ENCODE assay signal across 1 cellular context in the genomic region with DNA sequence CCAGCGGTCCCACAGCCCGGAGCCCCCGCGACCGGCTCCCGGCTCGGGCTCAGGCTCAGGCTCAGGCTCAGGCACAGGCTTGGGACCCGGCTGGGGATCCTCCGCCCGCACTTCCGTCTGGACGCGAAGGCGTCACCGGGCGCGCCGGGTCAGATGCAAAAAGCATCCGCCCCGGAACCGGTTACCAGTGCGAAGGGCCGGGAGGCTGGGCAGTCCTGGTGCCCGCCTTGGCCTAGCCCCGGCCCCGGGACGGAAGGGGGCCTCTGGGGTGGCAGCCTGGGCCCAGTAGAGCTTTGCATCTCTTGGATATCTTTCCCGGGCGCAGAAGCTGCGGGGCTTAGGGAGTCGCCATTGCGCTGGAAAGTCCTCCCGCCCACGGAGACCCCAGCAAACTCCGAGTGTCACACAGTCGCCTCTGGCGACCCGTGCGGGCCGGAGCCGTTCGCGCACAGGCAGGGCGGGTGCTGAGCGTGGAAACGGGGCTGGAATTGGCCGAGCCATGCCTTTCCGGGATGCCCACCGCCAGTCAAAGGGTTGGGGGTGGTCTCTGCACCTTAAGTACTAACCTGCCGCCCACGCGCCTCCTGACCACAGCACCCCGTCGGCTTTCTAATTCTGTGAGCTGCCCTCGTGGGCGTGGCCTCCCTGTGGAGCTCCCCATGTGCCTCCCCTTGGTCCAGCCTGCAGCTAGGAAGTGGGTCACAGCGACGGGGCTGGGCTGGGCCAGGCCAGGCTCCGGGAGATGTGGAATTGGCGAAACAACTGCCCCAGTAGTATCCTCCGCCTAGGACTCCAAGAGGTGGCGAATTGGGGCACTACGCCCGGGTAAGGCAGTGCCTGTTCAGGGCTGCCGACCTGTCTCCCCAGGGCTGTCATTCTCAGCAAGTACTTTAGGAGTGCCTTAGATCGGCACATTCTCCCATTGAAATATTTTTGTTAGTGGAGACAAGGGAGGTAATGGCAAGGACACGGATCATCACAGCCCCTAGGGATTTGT.
TF ChIP-seq lines count a peak whose summit lies in the region.

A gene (minus strand): TSS at position 119 of the 997 bp plus-strand sequence. CDS start 129 bp downstream, outside the sequence.

TF ChIP-seq in HepG2, 621 proteins besides CTCF, POLR2A, EP300 and RAD21 (continued from another document and continues in another):
- TF ChIP-seq KLF15 (CRISPR knock-in tag; IDR thresholded peaks at IDR 0.05; ENCODE audit: borderline replicate concordance): peak; percentile 16; the same call in 1 of the 2 replicates
- TF ChIP-seq, protein P1, sequence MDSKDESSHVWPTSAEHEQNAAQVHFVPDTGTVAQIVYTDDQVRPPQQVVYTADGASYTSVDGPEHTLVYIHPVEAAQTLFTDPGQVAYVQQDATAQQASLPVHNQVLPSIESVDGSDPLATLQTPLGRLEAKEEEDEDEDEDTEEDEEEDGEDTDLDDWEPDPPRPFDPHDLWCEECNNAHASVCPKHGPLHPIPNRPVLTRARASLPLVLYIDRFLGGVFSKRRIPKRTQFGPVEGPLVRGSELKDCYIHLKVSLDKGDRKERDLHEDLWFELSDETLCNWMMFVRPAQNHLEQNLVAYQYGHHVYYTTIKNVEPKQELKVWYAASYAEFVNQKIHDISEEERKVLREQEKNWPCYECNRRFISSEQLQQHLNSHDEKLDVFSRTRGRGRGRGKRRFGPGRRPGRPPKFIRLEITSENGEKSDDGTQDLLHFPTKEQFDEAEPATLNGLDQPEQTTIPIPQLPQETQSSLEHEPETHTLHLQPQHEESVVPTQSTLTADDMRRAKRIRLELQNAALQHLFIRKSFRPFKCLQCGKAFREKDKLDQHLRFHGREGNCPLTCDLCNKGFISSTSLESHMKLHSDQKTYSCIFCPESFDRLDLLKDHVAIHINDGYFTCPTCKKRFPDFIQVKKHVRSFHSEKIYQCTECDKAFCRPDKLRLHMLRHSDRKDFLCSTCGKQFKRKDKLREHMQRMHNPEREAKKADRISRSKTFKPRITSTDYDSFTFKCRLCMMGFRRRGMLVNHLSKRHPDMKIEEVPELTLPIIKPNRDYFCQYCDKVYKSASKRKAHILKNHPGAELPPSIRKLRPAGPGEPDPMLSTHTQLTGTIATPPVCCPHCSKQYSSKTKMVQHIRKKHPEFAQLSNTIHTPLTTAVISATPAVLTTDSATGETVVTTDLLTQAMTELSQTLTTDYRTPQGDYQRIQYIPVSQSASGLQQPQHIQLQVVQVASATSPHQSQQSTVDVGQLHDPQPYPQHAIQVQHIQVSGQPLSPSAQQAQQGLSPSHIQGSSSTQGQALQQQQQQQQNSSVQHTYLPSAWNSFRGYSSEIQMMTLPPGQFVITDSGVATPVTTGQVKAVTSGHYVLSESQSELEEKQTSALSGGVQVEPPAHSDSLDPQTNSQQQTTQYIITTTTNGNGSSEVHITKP (CRISPR knock-in tag; IDR thresholded peaks at IDR 0.05; ENCODE audit: low read depth): peak; percentile 82; the same call in 1 of the 2 replicates
- no peak for TF ChIP-seq ZNF737 (CRISPR knock-in tag; IDR thresholded peaks at IDR 0.05; ENCODE audit: borderline replicate concordance)
- no peak for TF ChIP-seq U2AF2 (IDR thresholded peaks at IDR 0.05; ENCODE audit: low read depth, low read length)
- peak; percentile 65; the same call in 1 of the 2 replicates for TF ChIP-seq ZZZ3 (CRISPR knock-in tag; IDR thresholded peaks at IDR 0.05; ENCODE audit: borderline replicate concordance)
- TF ChIP-seq, protein P2, sequence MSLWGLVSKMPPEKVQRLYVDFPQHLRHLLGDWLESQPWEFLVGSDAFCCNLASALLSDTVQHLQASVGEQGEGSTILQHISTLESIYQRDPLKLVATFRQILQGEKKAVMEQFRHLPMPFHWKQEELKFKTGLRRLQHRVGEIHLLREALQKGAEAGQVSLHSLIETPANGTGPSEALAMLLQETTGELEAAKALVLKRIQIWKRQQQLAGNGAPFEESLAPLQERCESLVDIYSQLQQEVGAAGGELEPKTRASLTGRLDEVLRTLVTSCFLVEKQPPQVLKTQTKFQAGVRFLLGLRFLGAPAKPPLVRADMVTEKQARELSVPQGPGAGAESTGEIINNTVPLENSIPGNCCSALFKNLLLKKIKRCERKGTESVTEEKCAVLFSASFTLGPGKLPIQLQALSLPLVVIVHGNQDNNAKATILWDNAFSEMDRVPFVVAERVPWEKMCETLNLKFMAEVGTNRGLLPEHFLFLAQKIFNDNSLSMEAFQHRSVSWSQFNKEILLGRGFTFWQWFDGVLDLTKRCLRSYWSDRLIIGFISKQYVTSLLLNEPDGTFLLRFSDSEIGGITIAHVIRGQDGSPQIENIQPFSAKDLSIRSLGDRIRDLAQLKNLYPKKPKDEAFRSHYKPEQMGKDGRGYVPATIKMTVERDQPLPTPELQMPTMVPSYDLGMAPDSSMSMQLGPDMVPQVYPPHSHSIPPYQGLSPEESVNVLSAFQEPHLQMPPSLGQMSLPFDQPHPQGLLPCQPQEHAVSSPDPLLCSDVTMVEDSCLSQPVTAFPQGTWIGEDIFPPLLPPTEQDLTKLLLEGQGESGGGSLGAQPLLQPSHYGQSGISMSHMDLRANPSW (CRISPR knock-in tag; IDR thresholded peaks at IDR 0.05; ENCODE audit: borderline replicate concordance): peak; percentile 78; the same call in 1 of the 2 replicates
- peak; percentile 25; the same call in 1 of the 2 replicates for TF ChIP-seq ATF7-NPFF (CRISPR knock-in tag; IDR thresholded peaks at IDR 0.05; ENCODE audit: low read depth)
- TF ChIP-seq, protein P3, sequence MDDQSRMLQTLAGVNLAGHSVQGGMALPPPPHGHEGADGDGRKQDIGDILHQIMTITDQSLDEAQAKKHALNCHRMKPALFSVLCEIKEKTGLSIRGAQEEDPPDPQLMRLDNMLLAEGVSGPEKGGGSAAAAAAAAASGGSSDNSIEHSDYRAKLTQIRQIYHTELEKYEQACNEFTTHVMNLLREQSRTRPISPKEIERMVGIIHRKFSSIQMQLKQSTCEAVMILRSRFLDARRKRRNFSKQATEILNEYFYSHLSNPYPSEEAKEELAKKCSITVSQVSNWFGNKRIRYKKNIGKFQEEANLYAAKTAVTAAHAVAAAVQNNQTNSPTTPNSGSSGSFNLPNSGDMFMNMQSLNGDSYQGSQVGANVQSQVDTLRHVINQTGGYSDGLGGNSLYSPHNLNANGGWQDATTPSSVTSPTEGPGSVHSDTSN (CRISPR knock-in tag; IDR thresholded peaks at IDR 0.05; ENCODE audit: borderline replicate concordance): no peak; the same call in 1 of the 2 replicates
- no peak for TF ChIP-seq ZNF768 (CRISPR knock-in tag; IDR thresholded peaks at IDR 0.05)
- 0 out of 2 replicates have a peak, but pooled peaks have one; percentile 65 for TF ChIP-seq ZNF253 (CRISPR knock-in tag; IDR thresholded peaks at IDR 0.05; ENCODE audit: borderline replicate concordance)
- TF ChIP-seq, protein P4, sequence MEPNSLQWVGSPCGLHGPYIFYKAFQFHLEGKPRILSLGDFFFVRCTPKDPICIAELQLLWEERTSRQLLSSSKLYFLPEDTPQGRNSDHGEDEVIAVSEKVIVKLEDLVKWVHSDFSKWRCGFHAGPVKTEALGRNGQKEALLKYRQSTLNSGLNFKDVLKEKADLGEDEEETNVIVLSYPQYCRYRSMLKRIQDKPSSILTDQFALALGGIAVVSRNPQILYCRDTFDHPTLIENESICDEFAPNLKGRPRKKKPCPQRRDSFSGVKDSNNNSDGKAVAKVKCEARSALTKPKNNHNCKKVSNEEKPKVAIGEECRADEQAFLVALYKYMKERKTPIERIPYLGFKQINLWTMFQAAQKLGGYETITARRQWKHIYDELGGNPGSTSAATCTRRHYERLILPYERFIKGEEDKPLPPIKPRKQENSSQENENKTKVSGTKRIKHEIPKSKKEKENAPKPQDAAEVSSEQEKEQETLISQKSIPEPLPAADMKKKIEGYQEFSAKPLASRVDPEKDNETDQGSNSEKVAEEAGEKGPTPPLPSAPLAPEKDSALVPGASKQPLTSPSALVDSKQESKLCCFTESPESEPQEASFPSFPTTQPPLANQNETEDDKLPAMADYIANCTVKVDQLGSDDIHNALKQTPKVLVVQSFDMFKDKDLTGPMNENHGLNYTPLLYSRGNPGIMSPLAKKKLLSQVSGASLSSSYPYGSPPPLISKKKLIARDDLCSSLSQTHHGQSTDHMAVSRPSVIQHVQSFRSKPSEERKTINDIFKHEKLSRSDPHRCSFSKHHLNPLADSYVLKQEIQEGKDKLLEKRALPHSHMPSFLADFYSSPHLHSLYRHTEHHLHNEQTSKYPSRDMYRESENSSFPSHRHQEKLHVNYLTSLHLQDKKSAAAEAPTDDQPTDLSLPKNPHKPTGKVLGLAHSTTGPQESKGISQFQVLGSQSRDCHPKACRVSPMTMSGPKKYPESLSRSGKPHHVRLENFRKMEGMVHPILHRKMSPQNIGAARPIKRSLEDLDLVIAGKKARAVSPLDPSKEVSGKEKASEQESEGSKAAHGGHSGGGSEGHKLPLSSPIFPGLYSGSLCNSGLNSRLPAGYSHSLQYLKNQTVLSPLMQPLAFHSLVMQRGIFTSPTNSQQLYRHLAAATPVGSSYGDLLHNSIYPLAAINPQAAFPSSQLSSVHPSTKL (CRISPR knock-in tag; IDR thresholded peaks at IDR 0.05): peak; percentile 58
- TF ChIP-seq, protein P5, sequence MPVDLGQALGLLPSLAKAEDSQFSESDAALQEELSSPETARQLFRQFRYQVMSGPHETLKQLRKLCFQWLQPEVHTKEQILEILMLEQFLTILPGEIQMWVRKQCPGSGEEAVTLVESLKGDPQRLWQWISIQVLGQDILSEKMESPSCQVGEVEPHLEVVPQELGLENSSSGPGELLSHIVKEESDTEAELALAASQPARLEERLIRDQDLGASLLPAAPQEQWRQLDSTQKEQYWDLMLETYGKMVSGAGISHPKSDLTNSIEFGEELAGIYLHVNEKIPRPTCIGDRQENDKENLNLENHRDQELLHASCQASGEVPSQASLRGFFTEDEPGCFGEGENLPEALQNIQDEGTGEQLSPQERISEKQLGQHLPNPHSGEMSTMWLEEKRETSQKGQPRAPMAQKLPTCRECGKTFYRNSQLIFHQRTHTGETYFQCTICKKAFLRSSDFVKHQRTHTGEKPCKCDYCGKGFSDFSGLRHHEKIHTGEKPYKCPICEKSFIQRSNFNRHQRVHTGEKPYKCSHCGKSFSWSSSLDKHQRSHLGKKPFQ (CRISPR knock-in tag; IDR thresholded peaks at IDR 0.05; ENCODE audit: insufficient replicate concordance): no peak
- TF ChIP-seq SMARCE1 (IDR thresholded peaks at IDR 0.05; ENCODE audit: borderline replicate concordance): no peak
- TF ChIP-seq ZNF788 (CRISPR knock-in tag; IDR thresholded peaks at IDR 0.05; ENCODE audit: borderline replicate concordance): peak; percentile 70; the same call in 1 of the 2 replicates
- TF ChIP-seq ARNT (IDR thresholded peaks at IDR 0.05): no peak
- TF ChIP-seq ZNF121 (CRISPR knock-in tag; IDR thresholded peaks at IDR 0.05): peak; percentile 83
- TF ChIP-seq ZNF24 (IDR thresholded peaks at IDR 0.05): no peak
- peak; percentile 93 for TF ChIP-seq ZNF501 (CRISPR knock-in tag; IDR thresholded peaks at IDR 0.05)
- TF ChIP-seq ZNF577 (CRISPR knock-in tag; IDR thresholded peaks at IDR 0.05; ENCODE audit: borderline replicate concordance, low read depth): no peak
- peak; percentile 77; the same call in 1 of the 2 replicates for TF ChIP-seq ZNF558 (CRISPR knock-in tag; IDR thresholded peaks at IDR 0.05; ENCODE audit: borderline replicate concordance)
- TF ChIP-seq, protein P6, sequence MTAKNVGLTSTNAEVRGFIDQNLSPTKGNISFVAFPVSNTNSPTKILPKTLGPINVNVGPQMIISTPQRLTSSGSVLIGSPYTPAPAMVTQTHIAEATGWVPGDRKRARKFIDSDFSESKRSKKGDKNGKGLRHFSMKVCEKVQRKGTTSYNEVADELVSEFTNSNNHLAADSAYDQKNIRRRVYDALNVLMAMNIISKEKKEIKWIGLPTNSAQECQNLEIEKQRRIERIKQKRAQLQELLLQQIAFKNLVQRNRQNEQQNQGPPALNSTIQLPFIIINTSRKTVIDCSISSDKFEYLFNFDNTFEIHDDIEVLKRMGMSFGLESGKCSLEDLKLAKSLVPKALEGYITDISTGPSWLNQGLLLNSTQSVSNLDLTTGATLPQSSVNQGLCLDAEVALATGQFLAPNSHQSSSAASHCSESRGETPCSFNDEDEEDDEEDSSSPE (CRISPR knock-in tag; IDR thresholded peaks at IDR 0.05): peak; percentile 46; the same call in 1 of the 2 replicates
- TF ChIP-seq, protein P7, sequence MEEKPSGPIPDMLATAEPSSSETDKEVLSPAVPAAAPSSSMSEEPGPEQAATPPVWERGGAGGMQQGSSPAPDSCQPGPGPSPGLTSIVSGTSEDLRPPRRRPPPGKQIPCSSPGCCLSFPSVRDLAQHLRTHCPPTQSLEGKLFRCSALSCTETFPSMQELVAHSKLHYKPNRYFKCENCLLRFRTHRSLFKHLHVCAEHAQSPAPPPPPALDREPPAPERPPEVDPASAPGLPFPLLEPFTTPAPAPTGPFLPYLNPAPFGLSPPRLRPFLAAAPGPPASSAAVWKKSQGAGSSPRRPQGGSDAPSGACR (CRISPR knock-in tag; IDR thresholded peaks at IDR 0.05): 0 out of 2 replicates have a peak, but pooled peaks have one; percentile 52
- TF ChIP-seq EZH2 (conservative IDR thresholded peaks at IDR 0.05; ENCODE audit: low read depth, low read length): no peak
- TF ChIP-seq, protein P8, sequence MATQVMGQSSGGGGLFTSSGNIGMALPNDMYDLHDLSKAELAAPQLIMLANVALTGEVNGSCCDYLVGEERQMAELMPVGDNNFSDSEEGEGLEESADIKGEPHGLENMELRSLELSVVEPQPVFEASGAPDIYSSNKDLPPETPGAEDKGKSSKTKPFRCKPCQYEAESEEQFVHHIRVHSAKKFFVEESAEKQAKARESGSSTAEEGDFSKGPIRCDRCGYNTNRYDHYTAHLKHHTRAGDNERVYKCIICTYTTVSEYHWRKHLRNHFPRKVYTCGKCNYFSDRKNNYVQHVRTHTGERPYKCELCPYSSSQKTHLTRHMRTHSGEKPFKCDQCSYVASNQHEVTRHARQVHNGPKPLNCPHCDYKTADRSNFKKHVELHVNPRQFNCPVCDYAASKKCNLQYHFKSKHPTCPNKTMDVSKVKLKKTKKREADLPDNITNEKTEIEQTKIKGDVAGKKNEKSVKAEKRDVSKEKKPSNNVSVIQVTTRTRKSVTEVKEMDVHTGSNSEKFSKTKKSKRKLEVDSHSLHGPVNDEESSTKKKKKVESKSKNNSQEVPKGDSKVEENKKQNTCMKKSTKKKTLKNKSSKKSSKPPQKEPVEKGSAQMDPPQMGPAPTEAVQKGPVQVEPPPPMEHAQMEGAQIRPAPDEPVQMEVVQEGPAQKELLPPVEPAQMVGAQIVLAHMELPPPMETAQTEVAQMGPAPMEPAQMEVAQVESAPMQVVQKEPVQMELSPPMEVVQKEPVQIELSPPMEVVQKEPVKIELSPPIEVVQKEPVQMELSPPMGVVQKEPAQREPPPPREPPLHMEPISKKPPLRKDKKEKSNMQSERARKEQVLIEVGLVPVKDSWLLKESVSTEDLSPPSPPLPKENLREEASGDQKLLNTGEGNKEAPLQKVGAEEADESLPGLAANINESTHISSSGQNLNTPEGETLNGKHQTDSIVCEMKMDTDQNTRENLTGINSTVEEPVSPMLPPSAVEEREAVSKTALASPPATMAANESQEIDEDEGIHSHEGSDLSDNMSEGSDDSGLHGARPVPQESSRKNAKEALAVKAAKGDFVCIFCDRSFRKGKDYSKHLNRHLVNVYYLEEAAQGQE (IDR thresholded peaks at IDR 0.05; ENCODE audit: borderline replicate concordance in 1 of 2, low read depth in 1 of 2, low read length in 2 of 2): peak in 1 of 2 experiments; percentile 15; a peak in 1 of 4 replicates
- no peak for TF ChIP-seq ADNP (CRISPR knock-in tag; IDR thresholded peaks at IDR 0.05)
- TF ChIP-seq SPEN (CRISPR knock-in tag; IDR thresholded peaks at IDR 0.05; ENCODE audit: low read depth): peak; percentile 86; the same call in 1 of the 2 replicates
- peak; percentile 83; the same call in 2 of the 3 replicates for TF ChIP-seq MXI1 (IDR thresholded peaks at IDR 0.05; ENCODE audit: borderline replicate concordance, low read depth, low read length)
- 0 out of 2 replicates have a peak, but pooled peaks have one; percentile 13 for TF ChIP-seq ZNF446 (CRISPR knock-in tag; IDR thresholded peaks at IDR 0.05)
- peak; percentile 52; the same call in 1 of the 2 replicates for TF ChIP-seq AKAP8 (CRISPR knock-in tag; IDR thresholded peaks at IDR 0.05)
